Comparison of ENCODE assay signal across 11 cellular contexts in genomic region chr6:109092074-109092473, GRCh38. TPM values are rescaled to one million over a fixed set of nuclear protein-coding genes. Genes with fewer than 3 reads are reported as not detected.
A peak's percentile ranks its signal among the peaks of the same experiment; 100 is the strongest.
DNase-seq lines count a peak whose midpoint lies in the region; ATAC-seq, FAIRE-seq and TF ChIP-seq lines count a peak whose summit lies in the region.
"Had no signal": no experiment of that assay in that cellular context is flagged by ENCODE, and none has a peak within 500 bp of the region (broad histone marks: within the 10 kb centered on the region; RNA-seq: fewer than 3 reads in every experiment).

No MANE protein-coding gene starts in this region.

- H3K9me3 ChIP-seq in keratinocyte (ENCODE audit: control insufficient read depth, low read depth, low read length), result no peaks in the 10 kb centered on the region
- H3K9me3 ChIP-seq in HAP-1, result no peaks in the 10 kb centered on the region

- no peak overlapping the region for H3K27ac ChIP-seq in keratinocyte (ENCODE audit: control insufficient read depth, insufficient read depth, low read length)

- H3K4me2 ChIP-seq in keratinocyte (ENCODE audit: control insufficient read depth, extremely low read depth, insufficient read depth, low read depth, low read length), result peak overlapping the region; percentile 92

- H3K9ac ChIP-seq in keratinocyte (ENCODE audit: control insufficient read depth, extremely low read depth, insufficient read depth, low read length), result no peak overlapping the region

- TF ChIP-seq CTCF in keratinocyte (optimal IDR thresholded peaks at IDR 0.05 in 1 of 3, IDR thresholded peaks at IDR 0.05 in 1 of 3, conservative IDR thresholded peaks at IDR 0.05 in 1 of 3; ENCODE audit: extremely low read depth in 1 of 3, insufficient read depth in 2 of 3, low read length in 3 of 3), result no peak

- in situ Hi-C loops in HAP-1 (cut with MboI; ENCODE audit: low sequenced_read_pairs), result loop anchor here (10.0 kb wide), 1 partner anchor 293 kb away; the partner anchor contains the start of gene CD164

- H3K9me3 Mint-ChIP-seq in T-helper 2 cell treated with Interferon-gamma antibody and Interleukin-4, amounts not matched to agents 5 μg/mL and 100 μg/mL, for 36 hours, result no peaks in the 10 kb centered on the region
- no peaks in the 10 kb centered on the region for H3K9me3 Mint-ChIP-seq in activated naive CD8-positive, alpha-beta T cell (ENCODE audit: low read depth)
- no peaks in the 10 kb centered on the region for H3K9me3 Mint-ChIP-seq in stimulated activated naive B cell treated with anti-CD40 and anti-IgM and Interleukin-4, amounts not matched to agents 10 μg/mL and 1 μg/mL and 100 μg/mL, for 72 hours
- H3K9me3 Mint-ChIP-seq: H9 had no signal

- H2AFZ ChIP-seq in keratinocyte (ENCODE audit: control insufficient read depth, low read length), result no peak overlapping the region

- H3K27me3 Mint-ChIP-seq in T-helper 2 cell treated with Interferon-gamma antibody and Interleukin-4, amounts not matched to agents 5 μg/mL and 100 μg/mL, for 36 hours (ENCODE audit: low read depth), result no peaks in the 10 kb centered on the region
- H3K27me3 Mint-ChIP-seq in activated naive CD8-positive, alpha-beta T cell, result no peaks in the 10 kb centered on the region
- no peaks in the 10 kb centered on the region for H3K27me3 Mint-ChIP-seq in stimulated activated naive B cell treated with anti-CD40 and anti-IgM and Interleukin-4, amounts not matched to agents 10 μg/mL and 1 μg/mL and 100 μg/mL, for 72 hours

- H4K20me1 ChIP-seq in keratinocyte (ENCODE audit: control insufficient read depth, extremely low read depth, insufficient read depth, low read length), result no peaks in the 10 kb centered on the region

- no peak for ATAC-seq in stimulated activated naive B cell treated with anti-CD40 and anti-IgM and Interleukin-4, amounts not matched to agents 10 μg/mL and 1 μg/mL and 100 μg/mL, for 72 hours (replicated peaks)

- no peaks in the 10 kb centered on the region for H3K27me3 ChIP-seq in keratinocyte (ENCODE audit: control insufficient read depth, extremely low read depth, insufficient read depth, low read length)
- H3K27me3 ChIP-seq in HAP-1 (ENCODE audit: low read depth), result no peaks in the 10 kb centered on the region

- H3K4me3 Mint-ChIP-seq in T-helper 2 cell treated with Interferon-gamma antibody and Interleukin-4, amounts not matched to agents 5 μg/mL and 100 μg/mL, for 36 hours, result peak overlapping the region; percentile 75
- peak overlapping the region; percentile 71 for H3K4me3 Mint-ChIP-seq in activated naive CD8-positive, alpha-beta T cell
- H3K4me3 Mint-ChIP-seq in stimulated activated naive B cell treated with anti-CD40 and anti-IgM and Interleukin-4, amounts not matched to agents 10 μg/mL and 1 μg/mL and 100 μg/mL, for 72 hours, result peak overlapping the region; percentile 57 to 71

- H3K36me3 ChIP-seq in keratinocyte (ENCODE audit: control insufficient read depth in 2 of 2, extremely low read depth in 1 of 2, insufficient read depth in 2 of 2, low read length in 2 of 2) (no peaks in the 10 kb centered on the region), HAP-1 (replicated peaks) (no peaks in the 10 kb centered on the region)

- H3K27ac Mint-ChIP-seq in T-helper 2 cell treated with Interferon-gamma antibody and Interleukin-4, amounts not matched to agents 5 μg/mL and 100 μg/mL, for 36 hours, result peak overlapping the region; percentile 8
- H3K27ac Mint-ChIP-seq in activated naive CD8-positive, alpha-beta T cell, result no peak overlapping the region
- no peak overlapping the region for H3K27ac Mint-ChIP-seq in stimulated activated naive B cell treated with anti-CD40 and anti-IgM and Interleukin-4, amounts not matched to agents 10 μg/mL and 1 μg/mL and 100 μg/mL, for 72 hours
- H3K27ac Mint-ChIP-seq: H9 had no signal

- peaks cover 10% of the 10 kb centered on the region for H3K79me2 ChIP-seq in keratinocyte (ENCODE audit: control insufficient read depth, insufficient read depth, low read length)

- peaks cover 9% of the 10 kb centered on the region for H3K4me1 ChIP-seq in keratinocyte (ENCODE audit: control insufficient read depth, extremely low read depth, insufficient read depth, low read length)
- H3K4me1 ChIP-seq in HAP-1, result peaks cover 13% of the 10 kb centered on the region; the same call in 1 of the 2 replicates

- FAIRE-seq in keratinocyte (lab: Jason Lieb, UNC), result no peak
- FAIRE-seq: A204.1 had no signal

- DNase-seq in T-helper 2 cell treated with Interferon-gamma antibody and Interleukin-4, amounts not matched to agents 5 μg/mL and 100 μg/mL, for 36 hours (ENCODE audit: low spot score), result no peak
- DNase-seq in T-helper 2 cell, result no peak
- no peak for DNase-seq in keratinocyte (ENCODE audit: low read depth, low spot score)
- DNase-seq in stimulated activated naive B cell treated with anti-CD40 and anti-IgM and Interleukin-4, amounts not matched to agents 10 μg/mL and 1 μg/mL and 100 μg/mL, for 72 hours, result no peak
- DNase-seq in HAP-1 (ENCODE audit: low spot score in 2 of 2), result no peak
- no peak for DNase-seq in NK-92 (lab: John Stamatoyannopoulos, UW; ENCODE audit: unreplicated experiment)
- no peak for DNase-seq in activated effector memory CD4-positive, alpha-beta T cell treated with anti-CD3 and anti-CD28 coated beads, Interleukin-2, amount 50 U/mL, for 16 hours
- DNase-seq: H9, SW 1271 had no signal

- dilution Hi-C loops in keratinocyte (cut with MboI; ENCODE audit: extremely low pct_ligation_motif_present, low sequenced_read_pairs), result no loop called here

- H3K4me3 ChIP-seq in keratinocyte (ENCODE audit: control insufficient read depth in 2 of 3, extremely low read depth in 1 of 3, insufficient read depth in 2 of 3, low read depth in 1 of 3, low read length in 3 of 3), result peak overlapping the region in 1 of 3 experiments; percentile 77
- no peak overlapping the region for H3K4me3 ChIP-seq in HAP-1

- H3K36me3 Mint-ChIP-seq in T-helper 2 cell treated with Interferon-gamma antibody and Interleukin-4, amounts not matched to agents 5 μg/mL and 100 μg/mL, for 36 hours (ENCODE audit: low read depth), result peaks cover 2% of the 10 kb centered on the region
- H3K36me3 Mint-ChIP-seq in activated naive CD8-positive, alpha-beta T cell, result peaks cover 2% of the 10 kb centered on the region
- peaks cover 0 to 3% of the 10 kb centered on the region in 2 donors for H3K36me3 Mint-ChIP-seq in stimulated activated naive B cell treated with anti-CD40 and anti-IgM and Interleukin-4, amounts not matched to agents 10 μg/mL and 1 μg/mL and 100 μg/mL, for 72 hours

- no peaks in the 10 kb centered on the region for H3K9me1 ChIP-seq in keratinocyte (ENCODE audit: control insufficient read depth, extremely low read depth, insufficient read depth, low read length)

- H3K4me1 Mint-ChIP-seq in T-helper 2 cell treated with Interferon-gamma antibody and Interleukin-4, amounts not matched to agents 5 μg/mL and 100 μg/mL, for 36 hours (ENCODE audit: low read depth), result peaks cover 49% of the 10 kb centered on the region
- H3K4me1 Mint-ChIP-seq in activated naive CD8-positive, alpha-beta T cell (ENCODE audit: low read depth), result peaks cover 61% of the 10 kb centered on the region
- H3K4me1 Mint-ChIP-seq in stimulated activated naive B cell treated with anti-CD40 and anti-IgM and Interleukin-4, amounts not matched to agents 10 μg/mL and 1 μg/mL and 100 μg/mL, for 72 hours, result peaks cover 29 to 45% of the 10 kb centered on the region in 2 donors

RNA-seq across cellular contexts. Expression of gene SESN1, which starts 2.6 kb away (rescaled TPM):
- 8.9 to 21.4 TPM (median 20.4 TPM) in 3 replicates for polyA plus RNA-seq in keratinocyte
- polyA plus RNA-seq in keratinocyte (2011; ENCODE audit: low read depth), result 29.9 TPM
- polyA plus RNA-seq in keratinocyte (2011; cell fraction: cytosol; rRNA removed), result 7.6 and 13.9 TPM in 2 replicates
- polyA plus RNA-seq in keratinocyte (2011; cell fraction: nucleus; rRNA removed), result 18.1 and 24.2 TPM in 2 replicates
- 7.5 and 19.4 TPM in 2 replicates for polyA plus RNA-seq in keratinocyte (2012; ENCODE audit: low replicate concordance)
- polyA minus RNA-seq in keratinocyte, result 2.0 to 22.7 TPM (median 17.8 TPM) in 3 replicates
- polyA minus RNA-seq in keratinocyte (2011; cell fraction: cytosol; rRNA and poly(A)+ RNA removed), result 10.0 TPM
- polyA minus RNA-seq in keratinocyte (2011; cell fraction: nucleus; rRNA and poly(A)+ RNA removed), result 16.0 and 27.8 TPM in 2 replicates

RNA-seq across cellular contexts. Expression of gene CEP57L1, which starts 3.2 kb away (rescaled TPM):
- 7.7 to 14.2 TPM (median 8.1 TPM) in 3 replicates for polyA plus RNA-seq in keratinocyte
- 27.6 TPM for polyA plus RNA-seq in keratinocyte (2011; ENCODE audit: low read depth)
- 5.4 and 11.7 TPM in 2 replicates for polyA plus RNA-seq in keratinocyte (2011; cell fraction: cytosol; rRNA removed)
- 9.7 and 13.6 TPM in 2 replicates for polyA plus RNA-seq in keratinocyte (2011; cell fraction: nucleus; rRNA removed)
- polyA plus RNA-seq in keratinocyte (2012; ENCODE audit: low replicate concordance), result 5.0 and 8.8 TPM in 2 replicates
- 0.95 to 10.0 TPM (median 5.6 TPM) in 3 replicates for polyA minus RNA-seq in keratinocyte
- polyA minus RNA-seq in keratinocyte (2011; cell fraction: cytosol; rRNA and poly(A)+ RNA removed), result 5.8 TPM
- 5.8 and 13.6 TPM in 2 replicates for polyA minus RNA-seq in keratinocyte (2011; cell fraction: nucleus; rRNA and poly(A)+ RNA removed)
